Comparison of ENCODE assay signal across 9 cellular contexts in genomic region chr5:100790170-100790665, GRCh38.
DNase-seq lines count a peak whose midpoint lies in the region; ATAC-seq and TF ChIP-seq lines count a peak whose summit lies in the region.
"Had no signal": no experiment of that assay in that cellular context is flagged by ENCODE, and none has a peak within 500 bp of the region (broad histone marks: within the 10 kb centered on the region; RNA-seq: fewer than 3 reads in every experiment).

No MANE protein-coding gene starts in this region.

- H3K27me3 Mint-ChIP-seq in activated CD8-positive, alpha-beta T cell treated with anti-CD3 and anti-CD28 coated beads for 36 hours = no peaks in the 10 kb centered on the region
- H3K27me3 Mint-ChIP-seq: dendritic cell treated with granulocyte-macrophage colony-stimulating factor and Interleukin-4, amounts not matched to agents 40 ng/mL and 50 ng/mL, for 4 days; IgD-negative memory B cell had no signal

- no peak overlapping the region for H3K4me3 Mint-ChIP-seq in activated CD8-positive, alpha-beta T cell treated with anti-CD3 and anti-CD28 coated beads for 36 hours
- H3K4me3 Mint-ChIP-seq: dendritic cell treated with granulocyte-macrophage colony-stimulating factor and Interleukin-4, amounts not matched to agents 40 ng/mL and 50 ng/mL, for 4 days had no signal

- DNase-seq in activated CD8-positive, alpha-beta T cell treated with anti-CD3 and anti-CD28 coated beads for 36 hours = no peak
- DNase-seq in retina (peak; percentile 16), NCI-H345 treated with DMSO at 0.1 percent for 48 hours (lab: John Stamatoyannopoulos, UW; ENCODE audit: unreplicated experiment) (no peak), NCI-H2227 (lab: John Stamatoyannopoulos, UW; ENCODE audit: unreplicated experiment) (no peak), SHP77 treated with DMSO at 0.1 percent for 48 hours (lab: John Stamatoyannopoulos, UW) (no peak)

- CTCF ChIA-PET in activated CD8-positive, alpha-beta T cell treated with anti-CD3 and anti-CD28 coated beads for 36 hours (lab: Charles Lee) = interaction anchor here (1.0 to 1.2 kb wide), 2 partner anchors 9 to 11 kb away, joined by 3 read pairs; no protein-coding TSS in a partner anchor

- peak; percentile 78 for ATAC-seq in GM19438 (IDR thresholded peaks at IDR 0.05; ENCODE audit: low read depth, unreplicated experiment)
- peak; percentile 72 for ATAC-seq in HG03097 (IDR thresholded peaks at IDR 0.05; ENCODE audit: low FRiP score, unreplicated experiment)
- peak; percentile 37 for ATAC-seq in activated CD8-positive, alpha-beta T cell treated with anti-CD3 and anti-CD28 coated beads for 36 hours

- intact Hi-C loops in activated CD8-positive, alpha-beta T cell treated with anti-CD3 and anti-CD28 coated beads for 36 hours (cut with micrococcal nuclease) = no loop called here

- no peak overlapping the region for H3K27ac Mint-ChIP-seq in activated CD8-positive, alpha-beta T cell treated with anti-CD3 and anti-CD28 coated beads for 36 hours
- H3K27ac Mint-ChIP-seq: dendritic cell treated with granulocyte-macrophage colony-stimulating factor and Interleukin-4, amounts not matched to agents 40 ng/mL and 50 ng/mL, for 4 days; IgD-negative memory B cell had no signal

- H3K9me3 Mint-ChIP-seq in activated CD8-positive, alpha-beta T cell treated with anti-CD3 and anti-CD28 coated beads for 36 hours = peaks cover 3% of the 10 kb centered on the region

- H3K36me3 Mint-ChIP-seq in activated CD8-positive, alpha-beta T cell treated with anti-CD3 and anti-CD28 coated beads for 36 hours (ENCODE audit: low read depth) = no peaks in the 10 kb centered on the region
- H3K36me3 Mint-ChIP-seq: IgD-negative memory B cell had no signal

- peaks cover 6% of the 10 kb centered on the region for H3K4me1 Mint-ChIP-seq in activated CD8-positive, alpha-beta T cell treated with anti-CD3 and anti-CD28 coated beads for 36 hours (ENCODE audit: low read depth)

- TF ChIP-seq CTCF in activated CD8-positive, alpha-beta T cell treated with anti-CD3 and anti-CD28 coated beads for 36 hours (IDR thresholded peaks at IDR 0.05) = no peak

- POLR2A ChIA-PET in activated CD8-positive, alpha-beta T cell treated with anti-CD3 and anti-CD28 coated beads for 36 hours (lab: Charles Lee) = interaction anchor here (1.4 kb wide), 1 partner anchor 111 kb away, joined by 4 read pairs; no protein-coding TSS in a partner anchor
